In the genomic region with DNA sequence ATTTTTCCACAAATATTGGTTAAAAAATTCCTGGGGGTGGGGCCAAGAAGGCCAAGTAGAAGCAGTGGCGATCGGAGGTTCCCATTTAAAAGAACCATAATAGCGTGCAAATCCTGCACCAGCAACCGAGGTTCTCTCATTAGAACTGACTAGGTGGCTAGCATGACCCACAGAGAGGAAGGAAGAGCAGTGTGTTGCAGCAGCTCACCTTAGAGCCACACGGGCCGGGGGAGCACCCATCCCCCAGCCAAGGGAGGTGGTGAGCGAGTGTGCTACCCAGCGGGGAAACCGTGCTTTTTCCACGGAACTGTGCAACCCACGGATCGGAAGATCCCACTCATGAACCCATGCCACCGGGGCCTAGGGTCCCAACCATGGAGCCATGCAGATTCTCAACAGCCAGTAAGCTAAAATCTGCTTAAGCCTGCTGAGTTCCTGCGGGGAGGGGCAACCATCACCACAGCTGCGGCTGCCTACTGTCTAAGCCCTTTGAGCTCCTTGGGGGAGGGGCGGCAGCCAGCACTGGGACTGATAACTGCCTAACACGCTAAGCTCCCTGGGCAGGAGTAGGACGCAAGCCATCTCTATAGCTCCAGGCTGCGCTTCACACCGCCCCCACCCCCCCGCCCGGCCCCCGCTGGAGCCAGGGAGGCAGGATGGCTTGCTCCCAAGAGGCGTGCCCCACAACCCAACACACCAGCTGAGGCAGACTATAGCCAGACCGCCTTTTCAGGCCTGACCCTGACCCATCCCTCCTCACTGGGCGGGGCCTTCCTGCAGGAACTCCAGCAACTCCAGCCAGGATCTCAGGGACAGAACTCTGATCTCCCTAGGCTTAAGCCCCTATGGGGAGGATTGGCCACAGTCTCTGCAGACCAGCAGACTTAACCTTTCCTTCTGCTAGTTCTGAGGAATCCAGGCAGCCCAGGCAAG, we compare ENCODE assay signal across 17 cellular contexts. TPM values are rescaled to one million over a fixed set of nuclear protein-coding genes. Genes with fewer than 3 reads are reported as not detected.
DNase-seq lines count a peak whose midpoint lies in the region; ATAC-seq and TF ChIP-seq lines count a peak whose summit lies in the region.
"Had no signal": no experiment of that assay in that cellular context is flagged by ENCODE, and none has a peak within 500 bp of the region (broad histone marks: within the 10 kb centered on the region; RNA-seq: fewer than 3 reads in every experiment).

No MANE protein-coding gene starts in this region.

- H3K36me3 Mint-ChIP-seq in progenitor cell of endocrine pancreas (ENCODE audit: insufficient read depth), result no peaks in the 10 kb centered on the region
- H3K36me3 Mint-ChIP-seq: activated naive CD4-positive, alpha-beta T cell treated with anti-CD3 and anti-CD28 coated beads, Interleukin-2, amount 50 U/mL, for 24 hours had no signal

- H3K4me3 ChIP-seq in HUES6 (ENCODE audit: low read depth, low read length) (peak overlapping the region; percentile 50), trophoblast cell (ENCODE audit: low read depth, low read length) (no peak overlapping the region)

- peaks cover 47% of the 10 kb centered on the region for H3K27me3 Mint-ChIP-seq in progenitor cell of endocrine pancreas

- no peak overlapping the region for H3K18ac ChIP-seq in trophoblast cell (ENCODE audit: low read length)

- H2AFZ ChIP-seq in trophoblast cell (ENCODE audit: insufficient read depth, low read length, poor library complexity), result no peak overlapping the region

- no peaks in the 10 kb centered on the region for H3K36me3 ChIP-seq in HUES6 (ENCODE audit: control insufficient read depth, insufficient read depth, low read length)
- H3K36me3 ChIP-seq in trophoblast cell (ENCODE audit: control insufficient read depth in 1 of 2, insufficient read depth in 2 of 2, low read length in 2 of 2), result no peaks in the 10 kb centered on the region

- H3K4me2 ChIP-seq in trophoblast cell (ENCODE audit: low read length), result peak overlapping the region; percentile 47

- no peak overlapping the region for H2AK5ac ChIP-seq in trophoblast cell (ENCODE audit: low read length)

- no peak overlapping the region for H3K23ac ChIP-seq in trophoblast cell (ENCODE audit: low read length)

- no CpG with 5 or more reads among the region's 26 CpGs for WGBS in trophoblast cell (ENCODE audit: extremely low coverage, insufficient coverage, insufficient read length)

- no peak overlapping the region for H4K8ac ChIP-seq in trophoblast cell (ENCODE audit: low read depth, low read length)

- H3K27ac ChIP-seq in HUES6 (ENCODE audit: low read depth, low read length), result no peak overlapping the region
- no peak overlapping the region for H3K27ac ChIP-seq in trophoblast cell (ENCODE audit: low read depth, low read length)
- H3K27ac ChIP-seq: C4-2B had no signal

- DNase-seq in NCI-H82 treated with DMSO at 0.1 percent for 48 hours (lab: John Stamatoyannopoulos, UW; ENCODE audit: unreplicated experiment), result peak; percentile 93
- peak in 34 of 42 donors; percentile 11 to 73 (median 40) for DNase-seq in head of caudate nucleus
- DNase-seq in trophoblast cell, result no peak
- no peak for DNase-seq in progenitor cell of endocrine pancreas (ENCODE audit: low spot score, unreplicated experiment)
- DNase-seq in NOMO-1 (lab: John Stamatoyannopoulos, UW; ENCODE audit: unreplicated experiment in 2 of 2), result no peak
- DNase-seq: activated CD4-positive, CD25-positive, alpha-beta regulatory T cell; foreskin fibroblast; HCEC 1CT; NCI-H1105; NCI-H446 treated with DMSO at 0.1 percent for 48 hours; occipital lobe; small intestine had no signal

- H3K4ac ChIP-seq in trophoblast cell (ENCODE audit: low read depth, low read length), result no peak overlapping the region

- H3K9me3 Mint-ChIP-seq in progenitor cell of endocrine pancreas (ENCODE audit: low read depth), result no peaks in the 10 kb centered on the region
- H3K9me3 Mint-ChIP-seq: activated naive CD4-positive, alpha-beta T cell treated with anti-CD3 and anti-CD28 coated beads, Interleukin-2, amount 50 U/mL, for 24 hours; stimulated activated naive CD8-positive, alpha-beta T cell treated with anti-CD3 and anti-CD28 coated beads, Interleukin-15, Interleukin-2, amounts not matched to agents 100 ng/mL and 50 ng/mL, for 24 hours had no signal

- H3K79me1 ChIP-seq in trophoblast cell (ENCODE audit: low read length), result no peaks in the 10 kb centered on the region

- no peak overlapping the region for H3K4me3 Mint-ChIP-seq in progenitor cell of endocrine pancreas (ENCODE audit: low read depth)
- H3K4me3 Mint-ChIP-seq: activated naive CD4-positive, alpha-beta T cell treated with anti-CD3 and anti-CD28 coated beads, Interleukin-2, amount 50 U/mL, for 24 hours; stimulated activated naive CD8-positive, alpha-beta T cell treated with anti-CD3 and anti-CD28 coated beads, Interleukin-15, Interleukin-2, amounts not matched to agents 100 ng/mL and 50 ng/mL, for 24 hours had no signal

- no peak for TF ChIP-seq CTCF in progenitor cell of endocrine pancreas (IDR thresholded peaks at IDR 0.05; ENCODE audit: unreplicated experiment)

- no peak overlapping the region for H2BK5ac ChIP-seq in trophoblast cell (ENCODE audit: low read depth, low read length, poor library complexity)

- H3K4me1 Mint-ChIP-seq in progenitor cell of endocrine pancreas (ENCODE audit: low read depth), result no peaks in the 10 kb centered on the region
- H3K4me1 Mint-ChIP-seq: activated naive CD4-positive, alpha-beta T cell treated with anti-CD3 and anti-CD28 coated beads, Interleukin-2, amount 50 U/mL, for 24 hours had no signal

- H2BK120ac ChIP-seq in trophoblast cell (ENCODE audit: insufficient read depth, low read length, poor library complexity), result no peak overlapping the region

- H3K14ac ChIP-seq in trophoblast cell (ENCODE audit: low read length), result no peak overlapping the region

- H3K9ac ChIP-seq in HUES6 (ENCODE audit: low read length), result no peak overlapping the region
- H3K9ac ChIP-seq in trophoblast cell (ENCODE audit: low read length), result no peak overlapping the region

- no peak overlapping the region for H4K91ac ChIP-seq in trophoblast cell (ENCODE audit: low read depth, low read length)

- H3K4me1 ChIP-seq in HUES6 (ENCODE audit: control insufficient read depth, insufficient read depth, low read length), result peaks cover 12% of the 10 kb centered on the region
- H3K4me1 ChIP-seq in trophoblast cell (ENCODE audit: control insufficient read depth in 1 of 2, insufficient read depth in 2 of 2, low read length in 2 of 2), result peaks cover 4 to 10% of the 10 kb centered on the region in 2 experiments

- no peak for ATAC-seq in HG03045 (IDR thresholded peaks at IDR 0.05; ENCODE audit: unreplicated experiment)

- H3K79me2 ChIP-seq in trophoblast cell (ENCODE audit: control insufficient read depth, insufficient read depth, low read length, poor library complexity), result no peaks in the 10 kb centered on the region

- intact Hi-C loops in head of caudate nucleus (cut with DNase I), result no loop called here

- H2BK12ac ChIP-seq in trophoblast cell (ENCODE audit: low read length), result no peak overlapping the region

- no peaks in the 10 kb centered on the region for H3K9me3 ChIP-seq in HUES6 (ENCODE audit: control insufficient read depth, insufficient read depth, low read depth, low read length)
- no peaks in the 10 kb centered on the region for H3K9me3 ChIP-seq in trophoblast cell (ENCODE audit: insufficient read depth, low read depth, low read length)

- no peak overlapping the region for H4K12ac ChIP-seq in trophoblast cell (ENCODE audit: low read depth, low read length)

- H3K27ac Mint-ChIP-seq in progenitor cell of endocrine pancreas, result no peak overlapping the region
- H3K27ac Mint-ChIP-seq: activated naive CD4-positive, alpha-beta T cell treated with anti-CD3 and anti-CD28 coated beads, Interleukin-2, amount 50 U/mL, for 24 hours had no signal

- H3K27me3 ChIP-seq in HUES6 (ENCODE audit: control insufficient read depth, insufficient read depth, low read length) (peaks cover 5% of the 10 kb centered on the region; the same call in 1 of the 2 replicates), trophoblast cell (ENCODE audit: insufficient read depth, low read length) (no peaks in the 10 kb centered on the region)

RNA-seq across cellular contexts. Expression of a gene that starts 20.9 kb away (rescaled TPM):
- 41.3 and 42.2 TPM in 2 replicates for polyA plus RNA-seq in trophoblast cell (2013)
- total RNA-seq in progenitor cell of endocrine pancreas, result 21.4 and 22.2 TPM in 2 replicates

RNA-seq across cellular contexts. Expression of a gene that starts 44.9 kb away (rescaled TPM):
- 6.5 and 7.2 TPM in 2 replicates for polyA plus RNA-seq in trophoblast cell (2013)
- total RNA-seq in progenitor cell of endocrine pancreas, result 12.2 and 19.3 TPM in 2 replicates

Comparison
In these comparisons a context has a peak if more than half of its experiments do, and no peak if none do; other contexts are left out.
1. DNase-seq: peak in NCI-H82 treated with DMSO at 0.1 percent for 48 hours (single experiment) and head of caudate nucleus (34 of 42); none in trophoblast cell (0 of 2), progenitor cell of endocrine pancreas (single experiment) and NOMO-1 (0 of 2).